Comparison of ENCODE assay signal across 11 cellular contexts in genomic region chr9:109317979-109318671, GRCh38. TPM values are rescaled to one million over a fixed set of nuclear protein-coding genes. Genes with fewer than 3 reads are reported as not detected.
A peak's percentile ranks its signal among the peaks of the same experiment; 100 is the strongest.
DNase-seq lines count a peak whose midpoint lies in the region; ATAC-seq, FAIRE-seq and TF ChIP-seq lines count a peak whose summit lies in the region.
"Had no signal": no experiment of that assay in that cellular context is flagged by ENCODE, and none has a peak within 500 bp of the region (broad histone marks: within the 10 kb centered on the region; RNA-seq: fewer than 3 reads in every experiment).

No MANE protein-coding gene starts in this region.

- intact Hi-C loops in Panc1 (cut with micrococcal nuclease; ENCODE audit: unreplicated experiment) (loop anchor here (2.0 to 5.0 kb wide), 2 partner anchors 65 to 216 kb away; no protein-coding TSS in a partner anchor), stomach (cut with DNase I; ENCODE audit: low total_unique reads) (loop anchor here (5.0 kb wide), 1 partner anchor 71 kb away; no protein-coding TSS in a partner anchor)

- H3K27me3 ChIP-seq in Panc1 (ENCODE audit: control insufficient read depth, insufficient read depth, low read length) (no peaks in the 10 kb centered on the region), iPS DF 6.9 (ENCODE audit: control insufficient read depth, insufficient read depth, low read length) (no peaks in the 10 kb centered on the region), stomach (peaks cover 0 to 61% (median 13%) of the 10 kb centered on the region in 3 donors)

- no CpG with 5 or more reads among the region's 13 CpGs for WGBS in iPS DF 6.9 (ENCODE audit: insufficient coverage, insufficient read length)
- WGBS in stomach, 5 donors: 23 to 43% (median 33%) methylated on average over 13 of the region's 13 CpGs

- no peak for TF ChIP-seq EP300 in stomach (IDR thresholded peaks at IDR 0.05)

- H3K4me3 ChIP-seq in Panc1 (ENCODE audit: low read depth in 2 of 2, low read length in 2 of 2) (peak overlapping the region; percentile 53 to 61), iPS DF 6.9 (ENCODE audit: low read length) (peak overlapping the region; percentile 20; the same call in 1 of the 2 replicates), stomach (peak overlapping the region in 3 of 4 donors; percentile 52 to 62 (median 58))

- CTCF ChIA-PET in Panc1 (lab: Charles Lee): no interaction called here

- TSS peak; percentile 44 for BruUV-seq in Panc1 (replicated peaks; lab: Mats Ljungman, UMichigan)

- ATAC-seq in Panc1: no peak

- peak overlapping the region; percentile 90 for H3K27ac ChIP-seq in Panc1 (ENCODE audit: low read length)
- H3K27ac ChIP-seq in iPS DF 6.9 (ENCODE audit: low read length): no peak overlapping the region
- H3K27ac ChIP-seq in stomach: peak overlapping the region; percentile 74 to 84 (median 81)

- DNase-seq in NCI-H82 (lab: John Stamatoyannopoulos, UW) (peak; percentile 50), NCI-H82 treated with DMSO at 0.1 percent for 48 hours (lab: John Stamatoyannopoulos, UW; ENCODE audit: unreplicated experiment) (no peak), Panc1 (ENCODE audit: low read depth, low spot score) (no peak), iPS DF 6.9 (ENCODE audit: low read depth, low spot score) (peak; percentile 50), stomach (no peak), SKM-1 treated with dmso at 0.1 percent for 144 hours (lab: John Stamatoyannopoulos, UW; ENCODE audit: unreplicated experiment) (no peak), D721Med (ENCODE audit: insufficient read length, low spot score) (no peak), occipital lobe (lab: John Stamatoyannopoulos, UW) (no peak)
- DNase-seq: Right ventricle myocardium superior; stimulated activated naive CD4-positive, alpha-beta T cell had no signal

- POLR2A ChIA-PET in Panc1 (lab: Charles Lee): no interaction called here

- no peaks in the 10 kb centered on the region for H3K9me3 ChIP-seq in Panc1 (ENCODE audit: control insufficient read depth, insufficient read depth, low read depth, low read length)
- no peaks in the 10 kb centered on the region for H3K9me3 ChIP-seq in iPS DF 6.9 (ENCODE audit: control insufficient read depth, insufficient read depth, low read length)
- no peaks in the 10 kb centered on the region for H3K9me3 ChIP-seq in stomach

- in situ Hi-C loops in Panc1 (cut with HindIII; ENCODE audit: low pct_unique_long_range_greater_than_20kb, low sequenced_read_pairs): no loop called here

- no peak for TF ChIP-seq POLR2A in stomach (IDR thresholded peaks at IDR 0.05)

- TF ChIP-seq CTCF in Panc1 (IDR thresholded peaks at IDR 0.05) (no peak), stomach (IDR thresholded peaks at IDR 0.05) (no peak), D721Med (IDR thresholded peaks at IDR 0.05; ENCODE audit: insufficient read depth, missing control alignments) (no peak)

- no peak for FAIRE-seq in D721Med (lab: Jason Lieb, UNC)
- FAIRE-seq: endometrium had no signal

- H3K4me1 ChIP-seq in Panc1 (ENCODE audit: control insufficient read depth, insufficient read depth, low read length) (peaks cover 50% of the 10 kb centered on the region), iPS DF 6.9 (ENCODE audit: control insufficient read depth, insufficient read depth, low read length) (peaks cover 21% of the 10 kb centered on the region), stomach (peaks cover 32 to 63% (median 61%) of the 10 kb centered on the region in 4 donors)

- H3K36me3 ChIP-seq in Panc1 (ENCODE audit: control insufficient read depth, insufficient read depth, low read length) (no peaks in the 10 kb centered on the region), iPS DF 6.9 (ENCODE audit: control insufficient read depth, insufficient read depth, low read length) (no peaks in the 10 kb centered on the region), stomach (no peaks in the 10 kb centered on the region)

RNA-seq across cellular contexts. Expression of gene EPB41L4B, which starts 2.7 kb away (rescaled TPM):
- total RNA-seq in Panc1 (2021; ENCODE audit: unreplicated experiment) (27.8 TPM), stomach (10 to 100 TPM; 12.3 to 52.4 (median 26.1) TPM), occipital lobe (3.7 TPM)
- polyA plus RNA-seq in Panc1 (2012; ENCODE audit: insufficient read length): 20.2 TPM
- polyA plus RNA-seq in stomach: 10 to 100 TPM in 2 of 3 donors, 1 to 10 TPM in 1; 9.2 to 44.3 (median 22.8) TPM

Comparison
In these comparisons a context has a peak if more than half of its experiments do, and no peak if none do; other contexts are left out.
1. DNase-seq: peak in NCI-H82 (single experiment) and iPS DF 6.9 (single experiment); none in NCI-H82 treated with DMSO at 0.1 percent for 48 hours (single experiment), Panc1 (single experiment), stomach (single experiment), SKM-1 treated with dmso at 0.1 percent for 144 hours (single experiment), D721Med (single experiment) and occipital lobe (single experiment).
2. Peak in every context shown above with its lines, with median percentiles within 50 percentile points of each other: H3K4me3 ChIP-seq.